In the genomic region with DNA sequence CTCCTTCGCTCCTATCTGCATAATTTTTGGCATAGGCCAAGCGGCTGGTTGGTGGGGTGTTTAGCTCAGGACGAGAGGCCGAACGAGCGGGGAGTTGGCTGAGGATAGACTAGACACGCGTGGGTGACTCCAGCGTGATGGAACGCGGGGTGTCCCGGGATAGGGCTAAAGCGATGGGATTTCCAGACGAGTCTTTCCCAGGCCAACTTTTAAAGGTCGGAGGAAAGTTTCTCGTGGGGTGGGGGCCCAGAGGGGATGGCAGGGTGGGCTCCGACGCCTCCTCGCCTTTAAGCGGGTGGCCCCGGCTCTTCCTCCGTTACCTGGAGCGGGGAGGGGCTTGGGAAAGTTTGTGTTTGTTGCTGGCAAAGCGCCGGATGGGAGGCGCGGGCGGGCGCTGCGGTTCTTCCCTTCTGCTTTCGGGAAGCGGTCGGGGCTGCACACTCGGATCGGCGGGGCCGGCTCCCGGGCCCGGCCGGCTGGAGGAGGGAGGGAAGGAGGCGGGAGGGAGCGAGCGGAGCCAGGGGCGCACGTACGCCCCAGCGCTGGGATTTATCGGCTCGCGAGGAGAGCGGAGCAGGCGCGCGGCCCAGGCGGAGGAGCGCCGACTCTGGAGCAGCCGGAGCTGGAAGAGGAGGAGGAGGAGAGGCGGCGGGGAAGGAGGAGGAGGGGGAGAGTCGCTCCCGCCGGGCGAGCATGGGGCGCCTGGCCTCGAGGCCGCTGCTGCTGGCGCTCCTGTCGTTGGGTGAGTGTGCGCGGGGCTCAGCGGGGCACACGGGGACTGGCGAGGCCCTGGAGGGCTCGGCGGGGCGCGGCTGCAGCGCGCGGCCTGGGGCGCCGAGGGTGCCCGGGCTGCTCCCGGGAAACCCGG, we compare ENCODE assay signal across 8 cellular contexts. TPM values are rescaled to one million over a fixed set of nuclear protein-coding genes. Genes with fewer than 3 reads are reported as not detected.
DNase-seq lines count a peak whose midpoint lies in the region; ATAC-seq, FAIRE-seq and TF ChIP-seq lines count a peak whose summit lies in the region.

Gene PTGFRN (plus strand): TSS at position 406 of the 868 bp plus-strand sequence. CDS start 288 bp downstream, at position 694.

- WGBS in trophoblast cell (ENCODE audit: extremely low coverage, insufficient coverage, insufficient read length) = no CpG with 5 or more reads among the region's 86 CpGs

- H2BK12ac ChIP-seq in trophoblast cell (ENCODE audit: low read length) = peak within 1 kb of the TSS; percentile 88

- peaks cover 20% of the 10 kb centered on the region for H3K79me1 ChIP-seq in trophoblast cell (ENCODE audit: low read length)

- peak within 1 kb of the TSS; percentile 84 for H4K91ac ChIP-seq in trophoblast cell (ENCODE audit: low read depth, low read length)

- peaks cover 15% of the 10 kb centered on the region for H3K79me2 ChIP-seq in trophoblast cell (ENCODE audit: control insufficient read depth, insufficient read depth, low read length, poor library complexity)

- peak within 1 kb of the TSS; percentile 97 for H3K18ac ChIP-seq in trophoblast cell (ENCODE audit: low read length)

- peak within 1 kb of the TSS; percentile 76 for H2AK5ac ChIP-seq in trophoblast cell (ENCODE audit: low read length)

- POLR2A ChIA-PET in A673 (lab: Charles Lee; ENCODE audit: low non-redundant PET) = no interaction called here

- BruUV-seq in A673 (replicated peaks; lab: Mats Ljungman, UMichigan) = no TSS peak

- CTCF ChIA-PET in A673 (lab: Charles Lee) = no interaction called here

- H3K27ac ChIP-seq in A673 (ENCODE audit: low read depth, low read length, poor library complexity, severe bottlenecking) = peak within 1 kb of the TSS; percentile 76
- peak within 1 kb of the TSS; percentile 92 for H3K27ac ChIP-seq in left ventricle myocardium inferior (replicated peaks)
- H3K27ac ChIP-seq in trophoblast cell (ENCODE audit: low read depth, low read length) = peak within 1 kb of the TSS; percentile 95

- H3K36me3 ChIP-seq in A673 (ENCODE audit: insufficient read depth, low read length, poor library complexity, severe bottlenecking) (no peaks in the 10 kb centered on the region), left ventricle myocardium inferior (no peaks in the 10 kb centered on the region), trophoblast cell (ENCODE audit: control insufficient read depth in 1 of 2, insufficient read depth in 2 of 2, low read length in 2 of 2) (no peaks in the 10 kb centered on the region)

- H3K4me1 ChIP-seq in A673 (ENCODE audit: insufficient read depth, low read length, poor library complexity, severe bottlenecking) (no peaks in the 10 kb centered on the region), left ventricle myocardium inferior (peaks cover 58% of the 10 kb centered on the region), trophoblast cell (ENCODE audit: control insufficient read depth in 1 of 2, insufficient read depth in 2 of 2, low read length in 2 of 2) (peaks cover 26 to 28% of the 10 kb centered on the region in 2 experiments)

- peak within 1 kb of the TSS; percentile 83 for H3K14ac ChIP-seq in trophoblast cell (ENCODE audit: low read length)

- ATAC-seq in GM18520 (IDR thresholded peaks at IDR 0.05; ENCODE audit: unreplicated experiment) (no peak), HG02642 (IDR thresholded peaks at IDR 0.05; ENCODE audit: poor library complexity, unreplicated experiment) (no peak)

- peak within 1 kb of the TSS; percentile 79 for H2AFZ ChIP-seq in trophoblast cell (ENCODE audit: insufficient read depth, low read length, poor library complexity)

- TF ChIP-seq POLR2A in GM12892 (IDR thresholded peaks at IDR 0.05; ENCODE audit: low read depth, low read length) = no peak

- peak within 1 kb of the TSS; percentile 85 for H2BK5ac ChIP-seq in trophoblast cell (ENCODE audit: low read depth, low read length, poor library complexity)

- intact Hi-C loops in A673 (cut with micrococcal nuclease; ENCODE audit: unreplicated experiment) (no loop called here), left ventricle myocardium inferior (cut with micrococcal nuclease) (no loop called here)

- peak within 1 kb of the TSS; percentile 92 for H3K4me2 ChIP-seq in trophoblast cell (ENCODE audit: low read length)

- H3K27me3 ChIP-seq in A673 (replicated peaks; ENCODE audit: insufficient read depth, low read depth, low read length, poor library complexity) = no peaks in the 10 kb centered on the region
- no peaks in the 10 kb centered on the region for H3K27me3 ChIP-seq in left ventricle myocardium inferior (ENCODE audit: low read depth)
- no peaks in the 10 kb centered on the region for H3K27me3 ChIP-seq in trophoblast cell (ENCODE audit: insufficient read depth, low read length)

- peak within 1 kb of the TSS; percentile 87 for H2BK120ac ChIP-seq in trophoblast cell (ENCODE audit: insufficient read depth, low read length, poor library complexity)

- H4K8ac ChIP-seq in trophoblast cell (ENCODE audit: low read depth, low read length) = peak within 1 kb of the TSS; percentile 94

- TF ChIP-seq CTCF in A673 (conservative IDR thresholded peaks at IDR 0.05; ENCODE audit: low read depth, low read length) (no peak), left ventricle myocardium inferior (IDR thresholded peaks at IDR 0.05; ENCODE audit: borderline replicate concordance) (no peak)

- peak within 1 kb of the TSS; percentile 91 for H3K4ac ChIP-seq in trophoblast cell (ENCODE audit: low read depth, low read length)

- H3K4me3 ChIP-seq in A673 (ENCODE audit: low read depth, low read length, poor library complexity, severe bottlenecking) = peak within 1 kb of the TSS; percentile 62
- peak within 1 kb of the TSS; percentile 85 for H3K4me3 ChIP-seq in left ventricle myocardium inferior
- H3K4me3 ChIP-seq in trophoblast cell (ENCODE audit: low read depth, low read length) = peak within 1 kb of the TSS; percentile 84

- no peaks in the 10 kb centered on the region for H3K9me3 ChIP-seq in A673 (ENCODE audit: low read depth, low read length, poor library complexity, severe bottlenecking)
- H3K9me3 ChIP-seq in left ventricle myocardium inferior (replicated peaks) = no peaks in the 10 kb centered on the region
- no peaks in the 10 kb centered on the region for H3K9me3 ChIP-seq in trophoblast cell (ENCODE audit: insufficient read depth, low read depth, low read length)

- peak within 1 kb of the TSS; percentile 52 for H3K9ac ChIP-seq in trophoblast cell (ENCODE audit: low read length)

- FAIRE-seq in GM12892 (lab: Jason Lieb, UNC) (no peak), RCC 7860 (lab: Jason Lieb, UNC) (no peak)

- peak within 1 kb of the TSS; percentile 77 for H3K23ac ChIP-seq in trophoblast cell (ENCODE audit: low read length)

- H4K12ac ChIP-seq in trophoblast cell (ENCODE audit: low read depth, low read length) = peak within 1 kb of the TSS; percentile 96

- DNase-seq in A673 (ENCODE audit: low spot score) = peak; percentile 65
- peak; percentile 29 for DNase-seq in GM12892 (ENCODE audit: insufficient read length)
- peak; percentile 19 for DNase-seq in RCC 7860 (ENCODE audit: low spot score)
- peak in 31 of 56 donors; percentile 13 to 73 (median 35) for DNase-seq in amygdala (lab: John Stamatoyannopoulos, UW)
- peak; percentile 77 for DNase-seq in left ventricle myocardium inferior
- DNase-seq in trophoblast cell = peak; percentile 14 to 61

RNA-seq across cellular contexts. Expression of gene PTGFRN, which starts in this region (rescaled TPM):
- total RNA-seq in A673 (2021) = 29.5 and 34.3 TPM in 2 replicates
- 2.2 TPM for polyA plus RNA-seq in GM12892 (2012; ENCODE audit: missing spikeins)
- 111 TPM for total RNA-seq in left ventricle myocardium inferior
- 83.0 and 85.0 TPM in 2 replicates for polyA plus RNA-seq in trophoblast cell (2013)

Comparison
In these comparisons a context has a peak if more than half of its experiments do, and no peak if none do; other contexts are left out.
1. DNase-seq: peak in every context shown above with its lines; median percentile 77 in left ventricle myocardium inferior; 65 in A673; 38 in trophoblast cell; 35 in amygdala; 29 in GM12892; 19 in RCC 7860.